23 cellular contexts compared by ENCODE assay signal in the genomic region with DNA sequence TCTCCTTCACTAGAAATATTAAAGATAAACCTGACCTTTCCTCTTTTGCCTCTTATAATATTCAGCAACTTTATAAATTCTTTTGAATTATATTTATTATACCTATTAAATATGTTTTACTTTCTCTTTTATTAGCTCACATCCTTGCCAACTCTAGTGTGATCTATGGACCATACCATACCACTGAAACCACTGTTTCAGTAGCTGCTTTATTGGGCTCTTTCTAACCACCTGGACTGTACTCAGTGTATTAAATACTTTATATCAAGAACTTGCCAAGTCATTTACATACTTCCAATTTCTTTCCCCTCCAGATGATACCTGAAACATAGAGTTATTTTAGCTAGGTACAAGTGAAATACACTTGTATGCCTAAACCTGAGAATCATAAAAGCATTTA.
"Had no signal": no experiment of that assay in that cellular context is flagged by ENCODE, and none has a peak within 500 bp of the region (broad histone marks: within the 10 kb centered on the region; RNA-seq: fewer than 3 reads in every experiment).

No MANE protein-coding gene starts in this region.

- H3K9me3 ChIP-seq: colonic mucosa had no signal

- ATAC-seq: activated CD4-positive, alpha-beta T cell treated with anti-CD3 and anti-CD28 coated beads for 36 hours; Panc1; Right ventricle myocardium inferior; T-cell had no signal

- H3K27me3 ChIP-seq: breast epithelium, colonic mucosa, MG63 had no signal

- H3K4me1 ChIP-seq: breast epithelium, colonic mucosa had no signal

- H3K36me3 ChIP-seq: breast epithelium, colonic mucosa, MG63, WERI-Rb-1 had no signal

- H3K27ac ChIP-seq: breast epithelium, colonic mucosa, SK-N-MC, WERI-Rb-1 had no signal

- DNase-seq: activated CD4-positive, alpha-beta memory T cell treated with anti-CD3 and anti-CD28 coated beads, Interleukin-2, amount 10 ng/mL, durations not matched to agents 7 days and 5 days; activated CD4-positive, alpha-beta T cell treated with anti-CD3 and anti-CD28 coated beads for 36 hours; activated CD4-positive, alpha-beta T cell treated with anti-CD3 and anti-CD28 coated beads, Interleukin-2, amount 50 U/mL, for 1 hour; activated CD8-positive, alpha-beta memory T cell treated with anti-CD3 and anti-CD28 coated beads, Interleukin-2, amount 50 U/mL, for 4 hours; activated naive CD4-positive, alpha-beta T cell treated with anti-CD3 and anti-CD28 coated beads, Interleukin-2, amount 50 U/mL, for 16 hours; aorta; caudate nucleus; colonic mucosa; MG63; NCI-H1048; NCI-H146; NCI-H187 treated with DMSO at 0.1 percent for 48 hours; NCI-H2227 treated with DMSO at 0.1 percent for 48 hours; NCI-H446 treated with DMSO at 0.1 percent for 48 hours; NK-92 treated with Interleukin-12 subunit alpha and Interleukin-12 subunit beta, amount 100 ng/mL, for 24 hours; OCI-M1; RPMI8226; T-cell; WERI-Rb-1 had no signal

- H3K4me3 ChIP-seq: breast epithelium, colonic mucosa, MG63, SK-N-MC had no signal
